ENCODE assay signal across 23 cellular contexts in genomic region chr22:44099696-44100095, GRCh38.
"Had no signal": no experiment of that assay in that cellular context is flagged by ENCODE, and none has a peak within 500 bp of the region (broad histone marks: within the 10 kb centered on the region; RNA-seq: fewer than 3 reads in every experiment).

No MANE protein-coding gene starts in this region.

- H3K4me3 Mint-ChIP-seq: activated CD4-positive, alpha-beta memory T cell treated with anti-CD3 and anti-CD28 coated beads, Interleukin-2, amount 10 ng/mL, durations not matched to agents 7 days and 5 days; activated CD4-positive, alpha-beta T cell treated with anti-CD3 and anti-CD28 coated beads for 36 hours; activated naive CD4-positive, alpha-beta T cell treated with anti-CD3 and anti-CD28 coated beads for 36 hours; activated naive CD8-positive, alpha-beta T cell; activated T-helper 17 cell treated with anti-CD3 and anti-CD28 coated beads, Interleukin-2, amount 50 U/mL, for 72 hours had no signal

- H3K9me2 ChIP-seq: SK-N-SH had no signal

- H3K4me2 ChIP-seq: SK-N-SH had no signal

- H3K36me3 ChIP-seq: cardiac muscle cell, Peyer's patch had no signal

- H3K27ac Mint-ChIP-seq: activated CD4-positive, alpha-beta memory T cell treated with anti-CD3 and anti-CD28 coated beads, Interleukin-2, amount 10 ng/mL, durations not matched to agents 7 days and 5 days; activated CD4-positive, alpha-beta T cell treated with anti-CD3 and anti-CD28 coated beads for 36 hours; activated naive CD4-positive, alpha-beta T cell treated with anti-CD3 and anti-CD28 coated beads for 36 hours; activated naive CD8-positive, alpha-beta T cell; activated T-helper 17 cell treated with anti-CD3 and anti-CD28 coated beads, Interleukin-2, amount 50 U/mL, for 72 hours had no signal

- ATAC-seq: activated CD4-positive, alpha-beta T cell treated with anti-CD3 and anti-CD28 coated beads for 36 hours; activated T-helper 17 cell treated with anti-CD3 and anti-CD28 coated beads, Interleukin-2, amount 50 U/mL, for 72 hours had no signal

- H3K27me3 ChIP-seq: brain microvascular endothelial cell, cardiac muscle cell, MG63, Peyer's patch had no signal

- H3K9me3 Mint-ChIP-seq: activated CD4-positive, alpha-beta memory T cell treated with anti-CD3 and anti-CD28 coated beads, Interleukin-2, amount 10 ng/mL, durations not matched to agents 7 days and 5 days; activated naive CD4-positive, alpha-beta T cell treated with anti-CD3 and anti-CD28 coated beads for 36 hours; activated T-helper 17 cell treated with anti-CD3 and anti-CD28 coated beads, Interleukin-2, amount 50 U/mL, for 72 hours had no signal

- DNase-seq: activated CD4-positive, alpha-beta memory T cell treated with anti-CD3 and anti-CD28 coated beads, Interleukin-2, amount 10 ng/mL, durations not matched to agents 7 days and 5 days; activated CD4-positive, alpha-beta T cell treated with anti-CD3 and anti-CD28 coated beads for 36 hours; activated CD4-positive, alpha-beta T cell treated with anti-CD3 and anti-CD28 coated beads, Interleukin-2, amount 50 U/mL, for 1 hour; activated gamma-delta T cell; activated naive CD4-positive, alpha-beta T cell treated with anti-CD3 and anti-CD28 coated beads for 36 hours; activated T-cell treated with anti-CD3 and anti-CD28 coated beads for 4 hours; activated T-cell treated with anti-CD3 and anti-CD28 coated beads, Interleukin-2, amount 50 U/mL, for 48 hours; amygdala; brain microvascular endothelial cell; MG63; MV-4-11; NCI-H1092 treated with DMSO at 0.1 percent for 48 hours; NCI-H1417 treated with DMSO at 0.1 percent for 48 hours; NCI-H1694; NCI-H2029; NCI-H524; Peyer's patch; SK-N-SH; T-helper 1 cell had no signal

- H3K9ac ChIP-seq: SK-N-SH had no signal

- H3K27me3 Mint-ChIP-seq: activated CD4-positive, alpha-beta memory T cell treated with anti-CD3 and anti-CD28 coated beads, Interleukin-2, amount 10 ng/mL, durations not matched to agents 7 days and 5 days; activated CD4-positive, alpha-beta T cell treated with anti-CD3 and anti-CD28 coated beads for 36 hours; activated naive CD8-positive, alpha-beta T cell; activated T-helper 17 cell treated with anti-CD3 and anti-CD28 coated beads, Interleukin-2, amount 50 U/mL, for 72 hours had no signal

- H3K4me3 ChIP-seq: cardiac muscle cell, MG63, Peyer's patch had no signal

- H3K4me1 Mint-ChIP-seq: activated CD4-positive, alpha-beta memory T cell treated with anti-CD3 and anti-CD28 coated beads, Interleukin-2, amount 10 ng/mL, durations not matched to agents 7 days and 5 days; activated CD4-positive, alpha-beta T cell treated with anti-CD3 and anti-CD28 coated beads for 36 hours; activated T-helper 17 cell treated with anti-CD3 and anti-CD28 coated beads, Interleukin-2, amount 50 U/mL, for 72 hours had no signal

- H3K9me3 ChIP-seq: MG63, Peyer's patch, SK-N-SH had no signal

- H3K4me1 ChIP-seq: Peyer's patch had no signal

- H3K27ac ChIP-seq: brain microvascular endothelial cell, cardiac muscle cell, Peyer's patch, VCaP had no signal

- H3K36me3 Mint-ChIP-seq: activated naive CD8-positive, alpha-beta T cell had no signal
